Comparison of ENCODE assay signal across 30 cellular contexts in the genomic region with DNA sequence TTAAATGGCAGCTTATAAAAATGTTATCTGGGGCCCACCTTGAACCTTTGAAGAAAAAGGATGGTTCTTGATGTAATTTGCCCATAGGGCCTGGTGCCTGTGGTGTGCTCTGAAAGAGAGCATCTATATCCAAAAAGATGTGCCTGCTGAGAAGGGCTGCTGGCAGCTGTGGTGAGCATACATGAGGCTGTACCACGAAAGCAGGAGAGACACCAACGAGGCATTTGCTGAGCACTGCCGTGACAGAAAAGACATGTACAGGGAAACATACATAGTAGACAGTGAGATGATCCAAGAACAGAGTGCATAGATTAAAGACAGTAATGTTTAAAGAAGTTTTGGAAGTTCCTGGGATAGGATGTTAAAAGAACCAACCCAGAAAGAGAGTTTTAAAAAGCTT.
"Had no signal": no experiment of that assay in that cellular context is flagged by ENCODE, and none has a peak within 500 bp of the region (broad histone marks: within the 10 kb centered on the region; RNA-seq: fewer than 3 reads in every experiment).

No MANE protein-coding gene starts in this region.

- H3K27ac ChIP-seq: neural progenitor cell, ovary, parathyroid adenoma, psoas muscle, skin epidermis, spleen, suprapubic skin, testis, tibial artery, transverse colon, upper lobe of right lung, uterus had no signal

- H3K4me3 Mint-ChIP-seq: natural killer cell; neural progenitor cell; stimulated activated memory B cell treated with anti-CD40 and anti-IgM and Interleukin-4, amounts not matched to agents 10 μg/mL and 1 μg/mL and 100 μg/mL, for 72 hours; stimulated activated naive CD8-positive, alpha-beta T cell treated with anti-CD3 and anti-CD28 coated beads, Interleukin-15, amount 100 ng/mL, for 72 hours; type B pancreatic cell had no signal

- H2AFZ ChIP-seq: neural progenitor cell, parathyroid adenoma had no signal

- H3K27me3 ChIP-seq: neural progenitor cell, ovary, spleen, suprapubic skin, testis, tibial artery, transverse colon, upper lobe of right lung, uterus had no signal

- H3K27me3 Mint-ChIP-seq: progenitor cell of endocrine pancreas; stimulated activated memory B cell treated with anti-CD40 and anti-IgM and Interleukin-4, amounts not matched to agents 10 μg/mL and 1 μg/mL and 100 μg/mL, for 72 hours; stimulated activated naive CD8-positive, alpha-beta T cell treated with anti-CD3 and anti-CD28 coated beads, Interleukin-15, amount 100 ng/mL, for 72 hours had no signal

- H3K79me2 ChIP-seq: parathyroid adenoma had no signal

- H3K4me3 ChIP-seq: neural progenitor cell, ovary, psoas muscle, skin epidermis, smooth muscle cell, spleen, suprapubic skin, testis, tibial artery, transverse colon, upper lobe of right lung, uterus had no signal

- DNase-seq: natural killer cell; occipital lobe; ovary; psoas muscle; right cardiac atrium; spleen; stimulated activated CD4-positive, alpha-beta T cell treated with anti-CD3 and anti-CD28 coated beads, Interleukin-12 subunit alpha, Interleukin-12 subunit beta, amount 100 ng/mL, for 4 hours; stimulated activated CD4-positive, alpha-beta T cell treated with anti-CD3 and anti-CD28 coated beads, Interleukin-1b, Interleukin-23, amount 100 ng/mL, for 48 hours; stimulated activated CD4-positive, alpha-beta T cell treated with anti-CD3 and anti-CD28 coated beads, Interleukin-4, amount 100 ng/mL, for 1 hour; stimulated activated CD4-positive, alpha-beta T cell treated with anti-CD3 and anti-CD28 coated beads, Interleukin-4, amount 100 ng/mL, for 4 hours; stimulated activated CD8-positive, alpha-beta memory T cell treated with anti-CD3 and anti-CD28 coated beads, Interleukin-4, amount 100 ng/mL, for 48 hours; stimulated activated naive CD4-positive, alpha-beta T cell; stimulated activated naive CD8-positive, alpha-beta T cell treated with anti-CD3 and anti-CD28 coated beads, Interleukin-15, amount 100 ng/mL, for 72 hours; stimulated activated naive CD8-positive, alpha-beta T cell treated with anti-CD3 and anti-CD28 coated beads, Interleukin-15, Interleukin-2, amounts not matched to agents 100 U/mL and 50 U/mL, for 24 hours; substantia nigra; testis; tibial artery; transverse colon; upper lobe of right lung; uterus had no signal

- H3K4me1 ChIP-seq: neural progenitor cell, parathyroid adenoma, psoas muscle, spleen, suprapubic skin, testis, tibial artery, transverse colon, upper lobe of right lung, uterus had no signal

- H3K4me1 Mint-ChIP-seq: natural killer cell; neural progenitor cell; stimulated activated memory B cell treated with anti-CD40 and anti-IgM and Interleukin-4, amounts not matched to agents 10 μg/mL and 1 μg/mL and 100 μg/mL, for 72 hours; stimulated activated naive CD8-positive, alpha-beta T cell treated with anti-CD3 and anti-CD28 coated beads, Interleukin-15, amount 100 ng/mL, for 72 hours had no signal

- H3K9me3 Mint-ChIP-seq: nephron; neural progenitor cell; stimulated activated memory B cell treated with anti-CD40 and anti-IgM and Interleukin-4, amounts not matched to agents 10 μg/mL and 1 μg/mL and 100 μg/mL, for 72 hours; stimulated activated naive CD8-positive, alpha-beta T cell treated with anti-CD3 and anti-CD28 coated beads, Interleukin-15, amount 100 ng/mL, for 72 hours; type B pancreatic cell had no signal

- H3K4me2 ChIP-seq: neural progenitor cell, smooth muscle cell had no signal

- ATAC-seq: natural killer cell; psoas muscle; right cardiac atrium; sciatic nerve; stimulated activated memory B cell treated with anti-CD40 and anti-IgM and Interleukin-4, amounts not matched to agents 10 μg/mL and 1 μg/mL and 100 μg/mL, for 72 hours; stimulated activated naive CD8-positive, alpha-beta T cell treated with anti-CD3 and anti-CD28 coated beads, Interleukin-15, amount 100 ng/mL, for 72 hours; stimulated activated naive CD8-positive, alpha-beta T cell treated with anti-CD3 and anti-CD28 coated beads, Interleukin-15, Interleukin-2, amounts not matched to agents 100 U/mL and 50 U/mL, for 24 hours; upper lobe of right lung had no signal

- H3K27ac Mint-ChIP-seq: natural killer cell; neural progenitor cell; progenitor cell of endocrine pancreas; stimulated activated memory B cell treated with anti-CD40 and anti-IgM and Interleukin-4, amounts not matched to agents 10 μg/mL and 1 μg/mL and 100 μg/mL, for 72 hours; stimulated activated naive CD8-positive, alpha-beta T cell treated with anti-CD3 and anti-CD28 coated beads, Interleukin-15, amount 100 ng/mL, for 72 hours; type B pancreatic cell had no signal

- H3K36me3 Mint-ChIP-seq: natural killer cell; neural progenitor cell; stimulated activated memory B cell treated with anti-CD40 and anti-IgM and Interleukin-4, amounts not matched to agents 10 μg/mL and 1 μg/mL and 100 μg/mL, for 72 hours; type B pancreatic cell had no signal

- H3K36me3 ChIP-seq: neural progenitor cell, ovary, spleen, suprapubic skin, tibial artery, transverse colon, upper lobe of right lung, uterus had no signal
